In the genomic region with DNA sequence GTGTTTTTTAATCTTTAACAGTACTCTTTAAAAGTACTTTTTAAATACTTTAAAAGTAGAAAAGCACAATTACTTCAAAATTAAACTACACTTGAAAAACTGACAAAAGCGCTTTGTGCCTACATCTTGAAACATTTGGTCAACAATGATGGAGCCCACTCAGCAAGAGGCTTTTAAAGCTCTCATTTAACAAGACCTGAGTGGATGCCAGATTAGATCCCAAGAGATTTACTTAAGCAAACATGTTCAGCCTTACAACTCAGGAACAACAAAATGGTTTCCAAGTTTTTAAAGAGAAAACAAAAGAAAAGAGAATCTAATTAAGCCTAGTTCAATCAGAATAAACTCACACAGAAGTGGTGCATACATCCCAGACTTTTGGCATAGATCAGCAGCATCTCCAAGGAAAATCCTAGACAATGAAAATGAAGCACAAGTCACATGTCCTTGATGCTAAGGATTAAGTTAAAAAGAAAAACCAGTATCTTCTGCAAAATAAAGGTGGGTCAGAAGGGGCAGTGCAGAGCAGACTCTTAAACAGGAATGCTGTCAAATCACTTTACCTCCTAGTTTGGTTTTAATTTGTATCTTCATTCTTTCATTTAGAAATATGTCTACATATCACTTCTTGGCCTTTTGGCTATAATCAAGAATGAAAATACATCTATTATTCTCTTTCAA, we compare ENCODE assay signal across 14 cellular contexts. TPM values are rescaled to one million over a fixed set of nuclear protein-coding genes. Genes with fewer than 3 reads are reported as not detected.
A peak's percentile ranks its signal among the peaks of the same experiment; 100 is the strongest.
DNase-seq lines count a peak whose midpoint lies in the region; ATAC-seq and TF ChIP-seq lines count a peak whose summit lies in the region.
"Had no signal": no experiment of that assay in that cellular context is flagged by ENCODE, and none has a peak within 500 bp of the region (broad histone marks: within the 10 kb centered on the region; RNA-seq: fewer than 3 reads in every experiment).

No MANE protein-coding gene starts in this region.

- DNase-seq in H9 (no peak), NCI-H2107 (lab: John Stamatoyannopoulos, UW) (peak; percentile 18), cardiac fibroblast (ENCODE audit: low read depth in 2 of 2) (peak; percentile 82 to 84), progenitor cell of endocrine pancreas (ENCODE audit: low spot score, unreplicated experiment) (no peak), anterior cingulate cortex (lab: John Stamatoyannopoulos, UW) (no peak), RWPE1 (ENCODE audit: low spot score) (no peak)
- no peak for DNase-seq in stimulated activated naive B cell treated with anti-CD40 and anti-IgM and Interleukin-4, amounts not matched to agents 10 μg/mL and 1 μg/mL and 100 μg/mL, for 72 hours
- DNase-seq: Kasumi-1; naive thymus-derived CD8-positive, alpha-beta T cell; NCI-H526; SHP77 treated with DMSO at 0.1 percent for 48 hours had no signal

- peaks cover 25 to 47% of the 10 kb centered on the region in 2 experiments for H3K4me1 Mint-ChIP-seq in H9
- H3K4me1 Mint-ChIP-seq in progenitor cell of endocrine pancreas (ENCODE audit: low read depth) = peaks cover 19% of the 10 kb centered on the region
- H3K4me1 Mint-ChIP-seq in stimulated activated naive B cell treated with anti-CD40 and anti-IgM and Interleukin-4, amounts not matched to agents 10 μg/mL and 1 μg/mL and 100 μg/mL, for 72 hours = peaks cover 6 to 8% of the 10 kb centered on the region in 2 donors

- H3K27me3 Mint-ChIP-seq in H9 (ENCODE audit: low read depth) = no peaks in the 10 kb centered on the region
- no peaks in the 10 kb centered on the region for H3K27me3 Mint-ChIP-seq in progenitor cell of endocrine pancreas
- no peaks in the 10 kb centered on the region for H3K27me3 Mint-ChIP-seq in stimulated activated naive B cell treated with anti-CD40 and anti-IgM and Interleukin-4, amounts not matched to agents 10 μg/mL and 1 μg/mL and 100 μg/mL, for 72 hours
- H3K27me3 Mint-ChIP-seq: activated naive CD8-positive, alpha-beta T cell; naive thymus-derived CD8-positive, alpha-beta T cell had no signal

- no peak overlapping the region for H3K4me3 ChIP-seq in cardiac fibroblast (replicated peaks in 1 of 2; ENCODE audit: low read depth in 2 of 2, low read length in 2 of 2)
- H3K4me3 ChIP-seq: skin epidermis, suprapubic skin had no signal

- H3K56ac ChIP-seq in H9 (ENCODE audit: insufficient read length, low read depth, low read length) = no peak overlapping the region

- H3K4me3 Mint-ChIP-seq in H9 (no peak overlapping the region), progenitor cell of endocrine pancreas (ENCODE audit: low read depth) (no peak overlapping the region)
- H3K4me3 Mint-ChIP-seq in stimulated activated naive B cell treated with anti-CD40 and anti-IgM and Interleukin-4, amounts not matched to agents 10 μg/mL and 1 μg/mL and 100 μg/mL, for 72 hours = no peak overlapping the region
- H3K4me3 Mint-ChIP-seq: activated naive CD8-positive, alpha-beta T cell had no signal

- H4K91ac ChIP-seq in H9 (ENCODE audit: insufficient read length, low read depth, low read length) = no peak overlapping the region

- H2AK5ac ChIP-seq in H9 (ENCODE audit: insufficient read length, low read length) = no peak overlapping the region

- no peaks in the 10 kb centered on the region for H4K20me1 ChIP-seq in H9 (ENCODE audit: control insufficient read depth, insufficient read depth, insufficient read length)

- no peaks in the 10 kb centered on the region for H3K9me3 ChIP-seq in H9 (ENCODE audit: control insufficient read depth, low read depth, low read length)
- H3K9me3 ChIP-seq: suprapubic skin had no signal

- H2BK20ac ChIP-seq in H9 (ENCODE audit: low read depth, low read length, poor library complexity, severe bottlenecking) = no peak overlapping the region

- no peak overlapping the region for H4K8ac ChIP-seq in H9 (replicated peaks; ENCODE audit: insufficient read length, low read depth, low read length)

- H3K27ac ChIP-seq in H9 (ENCODE audit: insufficient read length, low read depth, low read length) (no peak overlapping the region), RWPE1 (no peak overlapping the region)
- H3K27ac ChIP-seq: skin epidermis, suprapubic skin had no signal

- H3K36me3 Mint-ChIP-seq in H9 (ENCODE audit: insufficient read depth in 1 of 3, low read depth in 3 of 3) = peaks cover 3 to 15% (median 5%) of the 10 kb centered on the region in 3 experiments; a peak in 5 of 7 replicates
- peaks cover 16% of the 10 kb centered on the region for H3K36me3 Mint-ChIP-seq in progenitor cell of endocrine pancreas (ENCODE audit: insufficient read depth)
- H3K36me3 Mint-ChIP-seq in stimulated activated naive B cell treated with anti-CD40 and anti-IgM and Interleukin-4, amounts not matched to agents 10 μg/mL and 1 μg/mL and 100 μg/mL, for 72 hours = peaks cover 24 to 27% of the 10 kb centered on the region in 2 donors

- H3K9ac ChIP-seq in H9 (ENCODE audit: extremely low read depth, insufficient read length, low read length) = no peak overlapping the region

- no peaks in the 10 kb centered on the region for H3K27me3 ChIP-seq in H9 (ENCODE audit: insufficient read depth, low read length)
- H3K27me3 ChIP-seq: suprapubic skin had no signal

- POLR2A ChIA-PET in RWPE1 (lab: Yijun Ruan, JAX; ENCODE audit: low non-redundant PET) = no interaction called here

- H3K23ac ChIP-seq in H9 (ENCODE audit: insufficient read length, low read depth, low read length) = no peak overlapping the region

- no peak overlapping the region for H3T11ph ChIP-seq in H9 (ENCODE audit: low read length)

- TF ChIP-seq CTCF in H9 (conservative IDR thresholded peaks at IDR 0.05) (peak; percentile 47; the same call in 2 of the 3 replicates), cardiac fibroblast (IDR thresholded peaks at IDR 0.05; ENCODE audit: low read depth, low read length) (no peak), progenitor cell of endocrine pancreas (IDR thresholded peaks at IDR 0.05; ENCODE audit: unreplicated experiment) (no peak), RWPE1 (conservative IDR thresholded peaks at IDR 0.05; ENCODE audit: low read depth) (no peak)

- no peak overlapping the region for H3K14ac ChIP-seq in H9 (ENCODE audit: insufficient read depth, low read length)

- H3K79me1 ChIP-seq in H9 (ENCODE audit: insufficient read depth, low read depth, low read length, poor library complexity, severe bottlenecking) = no peaks in the 10 kb centered on the region

- ATAC-seq in stimulated activated naive B cell treated with anti-CD40 and anti-IgM and Interleukin-4, amounts not matched to agents 10 μg/mL and 1 μg/mL and 100 μg/mL, for 72 hours (replicated peaks) = no peak
- ATAC-seq: naive thymus-derived CD8-positive, alpha-beta T cell had no signal

- WGBS in H9 (ENCODE audit: extremely low coverage, insufficient read length, low lambda C conversion rate) = no CpG with 5 or more reads among the region's 1 CpG

- H3K4me1 ChIP-seq in H9 (ENCODE audit: insufficient read depth, low read length) = no peaks in the 10 kb centered on the region; the same call in 1 of the 2 replicates

- no peak overlapping the region for H2BK12ac ChIP-seq in H9 (ENCODE audit: insufficient read length, low read depth, low read length)

- H3K9me3 Mint-ChIP-seq in H9 (peaks cover 0 to 3% of the 10 kb centered on the region in 2 experiments; a peak in 2 of 5 replicates), progenitor cell of endocrine pancreas (ENCODE audit: low read depth) (peaks cover 9% of the 10 kb centered on the region)
- H3K9me3 Mint-ChIP-seq in stimulated activated naive B cell treated with anti-CD40 and anti-IgM and Interleukin-4, amounts not matched to agents 10 μg/mL and 1 μg/mL and 100 μg/mL, for 72 hours = peaks cover 0 to 4% of the 10 kb centered on the region in 2 donors

- no peaks in the 10 kb centered on the region for H3K79me2 ChIP-seq in H9 (ENCODE audit: insufficient read depth, low read length)

- H3K27ac Mint-ChIP-seq in H9 (peak overlapping the region in 1 of 3 experiments; percentile 66; a peak in 2 of 7 replicates), progenitor cell of endocrine pancreas (peak overlapping the region; percentile 71)
- no peak overlapping the region for H3K27ac Mint-ChIP-seq in stimulated activated naive B cell treated with anti-CD40 and anti-IgM and Interleukin-4, amounts not matched to agents 10 μg/mL and 1 μg/mL and 100 μg/mL, for 72 hours
- H3K27ac Mint-ChIP-seq: activated naive CD8-positive, alpha-beta T cell had no signal

- no peak overlapping the region for H3K4ac ChIP-seq in H9 (ENCODE audit: low read depth, low read length)

- no peak overlapping the region for H4K5ac ChIP-seq in H9 (ENCODE audit: insufficient read length, low read depth, low read length)

- no peak overlapping the region for H2AFZ ChIP-seq in H9 (ENCODE audit: low read length)

- H2BK15ac ChIP-seq in H9 (ENCODE audit: low read depth, low read length) = no peak overlapping the region

- no peak overlapping the region for H3K18ac ChIP-seq in H9 (ENCODE audit: insufficient read length, low read depth, low read length)

- CTCF ChIA-PET in RWPE1 (lab: Yijun Ruan, JAX) = interaction anchor here (0.7 to 1.2 kb wide), 2 partner anchors 72 to 441 kb away, joined by 3 to 4 read pairs; no protein-coding TSS in a partner anchor

- H2BK120ac ChIP-seq in H9 (ENCODE audit: low read depth, low read length, poor library complexity, severe bottlenecking) = no peak overlapping the region

- no peaks in the 10 kb centered on the region for H3K23me2 ChIP-seq in H9 (ENCODE audit: insufficient read length, low read depth, low read length, poor library complexity, severe bottlenecking)

- no peak overlapping the region for H3K4me2 ChIP-seq in H9 (ENCODE audit: insufficient read depth, insufficient read length, low read length)

- no peak overlapping the region for H2BK5ac ChIP-seq in H9 (ENCODE audit: insufficient read length, low read length)

RNA-seq across cellular contexts. Expression of gene HIBADH, which starts 26.2 kb away (rescaled TPM):
- total RNA-seq in H9 (2021) (20.8 and 23.2 TPM in 2 replicates), progenitor cell of endocrine pancreas (23.2 and 25.3 TPM in 2 replicates)

Comparison
In these comparisons a context has a peak if more than half of its experiments do, and no peak if none do; other contexts are left out.
1. DNase-seq: peak in NCI-H2107 (single experiment) and cardiac fibroblast (2 of 2); none in H9 (single experiment), progenitor cell of endocrine pancreas (single experiment), stimulated activated naive B cell treated with anti-CD40 and anti-IgM and Interleukin-4, amounts not matched to agents 10 μg/mL and 1 μg/mL and 100 μg/mL, for 72 hours (single experiment), anterior cingulate cortex (0 of 58) and RWPE1 (single experiment).